ENCODE assay signal across 8 cellular contexts in genomic region chr22:40216041-40216756, GRCh38. TPM values are rescaled to one million over a fixed set of nuclear protein-coding genes. Genes with fewer than 3 reads are reported as not detected.
DNase-seq lines count a peak whose midpoint lies in the region; ATAC-seq, FAIRE-seq and TF ChIP-seq lines count a peak whose summit lies in the region.

No MANE protein-coding gene starts in this region.

- H3K27me3 Mint-ChIP-seq in activated T-cell treated with anti-CD3 and anti-CD28 coated beads, Interleukin-2, amount 50 U/mL, for 24 hours = no peaks in the 10 kb centered on the region
- H3K27me3 Mint-ChIP-seq in natural killer cell treated with Interleukin-12 subunit alpha and Interleukin-12 subunit beta and Interleukin-15 and Interleukin-18, amount 100 ng/mL, for 72 hours = no peaks in the 10 kb centered on the region

- peak; percentile 68 for ATAC-seq in HG02798 (IDR thresholded peaks at IDR 0.05; ENCODE audit: poor library complexity, unreplicated experiment)
- peak; percentile 66 to 69 for ATAC-seq in natural killer cell treated with Interleukin-12 subunit alpha and Interleukin-12 subunit beta and Interleukin-15 and Interleukin-18, amount 100 ng/mL, for 72 hours
- ATAC-seq in GM19328 (IDR thresholded peaks at IDR 0.05; ENCODE audit: unreplicated experiment) = no peak

- peaks cover 8% of the 10 kb centered on the region for H3K36me3 Mint-ChIP-seq in activated T-cell treated with anti-CD3 and anti-CD28 coated beads, Interleukin-2, amount 50 U/mL, for 24 hours (ENCODE audit: low read depth)
- no peaks in the 10 kb centered on the region for H3K36me3 Mint-ChIP-seq in natural killer cell treated with Interleukin-12 subunit alpha and Interleukin-12 subunit beta and Interleukin-15 and Interleukin-18, amount 100 ng/mL, for 72 hours

- TF ChIP-seq CTCF in BE2C (IDR thresholded peaks at IDR 0.05; ENCODE audit: low read depth, low read length) = no peak

- H3K9me3 Mint-ChIP-seq in activated T-cell treated with anti-CD3 and anti-CD28 coated beads, Interleukin-2, amount 50 U/mL, for 24 hours = no peaks in the 10 kb centered on the region
- no peaks in the 10 kb centered on the region for H3K9me3 Mint-ChIP-seq in natural killer cell treated with Interleukin-12 subunit alpha and Interleukin-12 subunit beta and Interleukin-15 and Interleukin-18, amount 100 ng/mL, for 72 hours

- peak overlapping the region; percentile 71 for H3K4me3 Mint-ChIP-seq in activated T-cell treated with anti-CD3 and anti-CD28 coated beads, Interleukin-2, amount 50 U/mL, for 24 hours
- H3K4me3 Mint-ChIP-seq in natural killer cell treated with Interleukin-12 subunit alpha and Interleukin-12 subunit beta and Interleukin-15 and Interleukin-18, amount 100 ng/mL, for 72 hours = peak overlapping the region; percentile 83

- no peak overlapping the region for H3K4me3 ChIP-seq in BE2C (ENCODE audit: low read depth, low read length)

- FAIRE-seq in GM12891 (lab: Jason Lieb, UNC) = peak; percentile 94

- H3K4me1 ChIP-seq in BE2C = peaks cover 6% of the 10 kb centered on the region

- TF ChIP-seq POLR2A in GM12891 (IDR thresholded peaks at IDR 0.05; ENCODE audit: low read depth, low read length) = 0 out of 2 replicates have a peak, but pooled peaks have one; percentile 34

- H3K27me3 ChIP-seq in BE2C = no peaks in the 10 kb centered on the region

- DNase-seq in GM12891 (ENCODE audit: insufficient read length, low spot score) = no peak
- peak; percentile 60 for DNase-seq in activated T-cell treated with anti-CD3 and anti-CD28 coated beads, Interleukin-2, amount 50 U/mL, for 24 hours
- DNase-seq in natural killer cell treated with Interleukin-12 subunit alpha and Interleukin-12 subunit beta and Interleukin-15 and Interleukin-18, amount 100 ng/mL, for 72 hours (ENCODE audit: low spot score) = no peak
- DNase-seq in NOMO-1 treated with dmso at 0.1 percent for 144 hours (lab: John Stamatoyannopoulos, UW; ENCODE audit: unreplicated experiment) = no peak
- no peak for DNase-seq in BE2C
- no peak for DNase-seq in inferior parietal cortex (ENCODE audit: extremely low spot score)

- peak overlapping the region; percentile 97 for H3K27ac Mint-ChIP-seq in activated T-cell treated with anti-CD3 and anti-CD28 coated beads, Interleukin-2, amount 50 U/mL, for 24 hours
- H3K27ac Mint-ChIP-seq in natural killer cell treated with Interleukin-12 subunit alpha and Interleukin-12 subunit beta and Interleukin-15 and Interleukin-18, amount 100 ng/mL, for 72 hours = peak overlapping the region; percentile 83 to 88

- peaks cover 88% of the 10 kb centered on the region for H3K4me1 Mint-ChIP-seq in activated T-cell treated with anti-CD3 and anti-CD28 coated beads, Interleukin-2, amount 50 U/mL, for 24 hours (ENCODE audit: low read depth)
- peaks cover 61 to 67% of the 10 kb centered on the region in 2 donors for H3K4me1 Mint-ChIP-seq in natural killer cell treated with Interleukin-12 subunit alpha and Interleukin-12 subunit beta and Interleukin-15 and Interleukin-18, amount 100 ng/mL, for 72 hours (ENCODE audit: low read depth in 2 of 2)

- H3K9me3 ChIP-seq in BE2C = no peaks in the 10 kb centered on the region

- H3K36me3 ChIP-seq in BE2C = no peaks in the 10 kb centered on the region

TF ChIP-seq in GM12891, 5 proteins besides CTCF, POLR2A, EP300 and RAD21:
- TF ChIP-seq SPI1 (IDR thresholded peaks at IDR 0.05; ENCODE audit: low read depth, low read length) = no peak
- no peak for TF ChIP-seq PAX5 (IDR thresholded peaks at IDR 0.05; ENCODE audit: insufficient read depth, low read length, severe bottlenecking)
- TF ChIP-seq POU2F2 (IDR thresholded peaks at IDR 0.05; ENCODE audit: low read depth, low read length) = no peak
- no peak for TF ChIP-seq POLR2AphosphoS5 (IDR thresholded peaks at IDR 0.05; ENCODE audit: low read depth, low read length)
- TF ChIP-seq TAF1 (IDR thresholded peaks at IDR 0.05; ENCODE audit: low read depth, low read length) = no peak; the same call in 1 of the 2 replicates

RNA-seq across cellular contexts. Expression of gene TNRC6B, which starts 38.5 kb away (rescaled TPM):
- 6.6 TPM for polyA plus RNA-seq in GM12891 (2012; ENCODE audit: low read depth, missing spikeins)
- total RNA-seq in natural killer cell treated with Interleukin-12 subunit alpha and Interleukin-12 subunit beta and Interleukin-15 and Interleukin-18, amount 100 ng/mL, for 72 hours = 10 to 100 TPM; 43.6 to 52.7 TPM
- 3.9 TPM for polyA plus RNA-seq in BE2C (2012; ENCODE audit: insufficient read depth, insufficient read length, low read depth)
